In the genomic region with DNA sequence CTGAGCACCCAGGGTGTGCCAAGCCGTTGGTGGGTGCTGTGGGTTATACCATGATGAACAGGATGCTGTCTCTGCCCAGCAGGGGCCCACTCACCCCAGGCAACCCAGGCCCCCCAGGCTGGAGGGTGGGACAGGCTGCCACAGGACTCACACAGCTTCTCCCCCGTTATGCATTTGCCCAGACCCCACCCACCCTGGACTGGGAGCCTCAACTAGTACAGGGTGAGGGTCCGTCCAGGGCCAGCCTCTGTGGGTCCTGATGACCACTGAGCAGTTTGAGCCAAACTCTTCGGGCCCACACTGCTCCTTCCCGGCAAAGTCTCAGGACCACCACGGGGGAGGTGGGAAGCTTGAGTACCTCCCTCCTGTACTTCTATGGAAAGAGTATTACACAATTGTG, we compare ENCODE assay signal across 38 cellular contexts. TPM values are rescaled to one million over a fixed set of nuclear protein-coding genes. Genes with fewer than 3 reads are reported as not detected.
"Had no signal": no experiment of that assay in that cellular context is flagged by ENCODE, and none has a peak within 500 bp of the region (broad histone marks: within the 10 kb centered on the region; RNA-seq: fewer than 3 reads in every experiment).

No MANE protein-coding gene starts in this region.

- H3K27ac ChIP-seq: adrenal gland, cardiac muscle cell, foreskin keratinocyte, gastrocnemius medialis, WERI-Rb-1 had no signal

- H3K36me3 Mint-ChIP-seq: activated CD8-positive, alpha-beta memory T cell treated with anti-CD3 and anti-CD28 coated beads, Interleukin-2, amount 10 ng/mL, durations not matched to agents 7 days and 5 days; activated naive CD4-positive, alpha-beta T cell treated with anti-CD3 and anti-CD28 coated beads, Interleukin-2, amount 50 U/mL, for 24 hours; activated naive CD8-positive, alpha-beta T cell treated with anti-CD3 and anti-CD28 coated beads for 36 hours; brain had no signal

- H3K36me3 ChIP-seq: adrenal gland, ascending aorta, breast epithelium, cardiac muscle cell, esophagus muscularis mucosa, gastrocnemius medialis, WERI-Rb-1 had no signal

- H3K9me3 ChIP-seq: adrenal gland, ascending aorta, breast epithelium, esophagus muscularis mucosa, gastrocnemius medialis had no signal

- H3K4me3 ChIP-seq: adrenal gland, ascending aorta, breast epithelium, cardiac muscle cell, esophagus muscularis mucosa, gastrocnemius medialis had no signal

- DNase-seq: activated B cell treated with CpG ODN at 0.5 μM for 24 hours; activated CD4-positive, alpha-beta T cell treated with anti-CD3 and anti-CD28 coated beads for 48 hours; activated CD4-positive, alpha-beta T cell treated with anti-CD3 and anti-CD28 coated beads, Interleukin-2, amount 50 U/mL, for 1 hour; activated CD4-positive, alpha-beta T cell treated with anti-CD3 and anti-CD28 coated beads, Interleukin-2, amount 50 U/mL, for 48 hours; activated CD8-positive, alpha-beta memory T cell treated with anti-CD3 and anti-CD28 coated beads, Interleukin-2, amount 10 ng/mL, durations not matched to agents 7 days and 5 days; activated CD8-positive, alpha-beta memory T cell treated with anti-CD3 and anti-CD28 coated beads, Interleukin-2, amount 50 U/mL, for 4 hours; activated CD8-positive, alpha-beta T cell treated with anti-CD3 and anti-CD28 coated beads for 36 hours; activated effector memory CD4-positive, alpha-beta T cell treated with anti-CD3 and anti-CD28 coated beads, Interleukin-2, amount 50 U/mL, for 16 hours; activated naive CD4-positive, alpha-beta T cell treated with anti-CD3 and anti-CD28 coated beads for 36 hours; activated naive CD8-positive, alpha-beta T cell treated with anti-CD3 and anti-CD28 coated beads for 36 hours; activated naive CD8-positive, alpha-beta T cell treated with anti-CD3 and anti-CD28 coated beads, Interleukin-2, amount 50 U/mL, for 24 hours; activated T-cell treated with anti-CD3 and anti-CD28 coated beads, Interleukin-2, amount 50 U/mL, for 1 hour; activated T-cell treated with anti-CD3 and anti-CD28 coated beads, Interleukin-2, amount 50 U/mL, for 48 hours; adrenal gland; cortex of kidney; dermis blood vessel endothelial cell; effector CD4-positive, alpha-beta T cell; effector memory CD8-positive, alpha-beta T cell; erythroblast; foreskin keratinocyte; gastrocnemius medialis; T-helper 1 cell; T-helper 17 cell; T1000; WERI-Rb-1 had no signal

- H3K27ac Mint-ChIP-seq: activated B cell treated with CpG ODN at 0.5 μM for 24 hours; activated CD8-positive, alpha-beta memory T cell treated with anti-CD3 and anti-CD28 coated beads, Interleukin-2, amount 10 ng/mL, durations not matched to agents 7 days and 5 days; activated CD8-positive, alpha-beta T cell treated with anti-CD3 and anti-CD28 coated beads for 36 hours; activated naive CD4-positive, alpha-beta T cell treated with anti-CD3 and anti-CD28 coated beads for 36 hours; activated naive CD4-positive, alpha-beta T cell treated with anti-CD3 and anti-CD28 coated beads, Interleukin-2, amount 50 U/mL, for 24 hours; activated naive CD8-positive, alpha-beta T cell treated with anti-CD3 and anti-CD28 coated beads for 36 hours; activated naive CD8-positive, alpha-beta T cell treated with anti-CD3 and anti-CD28 coated beads, Interleukin-2, amount 50 U/mL, for 24 hours; activated T-helper 1 cell treated with anti-CD3 and anti-CD28 coated beads, Interleukin-12 subunit alpha, Interleukin-12 subunit beta, Interleukin-2, Interleukin-4 antibody, amounts not matched to agents 30 ng/mL and 10 ng/mL and 1 ng/mL, durations not matched to agents 14 hours and 24 hours and 36 hours; activated T-helper 2 cell treated with anti-CD3 and anti-CD28 coated beads, Interferon-gamma antibody, Interleukin-2, Interleukin-4, amounts not matched to agents 10 μg/mL and 5 μg/mL and 100 μg/mL, durations not matched to agents 14 hours and 24 hours and 36 hours; effector memory CD8-positive, alpha-beta T cell; T-helper 2 cell treated with Interferon-gamma antibody and Interleukin-4, amounts not matched to agents 5 μg/mL and 100 μg/mL, for 36 hours had no signal

- H3K4me3 Mint-ChIP-seq: activated B cell treated with CpG ODN at 0.5 μM for 24 hours; activated CD8-positive, alpha-beta memory T cell treated with anti-CD3 and anti-CD28 coated beads, Interleukin-2, amount 10 ng/mL, durations not matched to agents 7 days and 5 days; activated CD8-positive, alpha-beta T cell treated with anti-CD3 and anti-CD28 coated beads for 36 hours; activated naive CD4-positive, alpha-beta T cell treated with anti-CD3 and anti-CD28 coated beads for 36 hours; activated naive CD4-positive, alpha-beta T cell treated with anti-CD3 and anti-CD28 coated beads, Interleukin-2, amount 50 U/mL, for 24 hours; activated naive CD8-positive, alpha-beta T cell treated with anti-CD3 and anti-CD28 coated beads for 36 hours; activated naive CD8-positive, alpha-beta T cell treated with anti-CD3 and anti-CD28 coated beads, Interleukin-2, amount 50 U/mL, for 24 hours; activated T-helper 1 cell treated with anti-CD3 and anti-CD28 coated beads, Interleukin-12 subunit alpha, Interleukin-12 subunit beta, Interleukin-2, Interleukin-4 antibody, amounts not matched to agents 30 ng/mL and 10 ng/mL and 1 ng/mL, durations not matched to agents 14 hours and 24 hours and 36 hours; brain; central memory CD8-positive, alpha-beta T cell; effector memory CD8-positive, alpha-beta T cell; T-helper 17 cell; T-helper 2 cell treated with Interferon-gamma antibody and Interleukin-4, amounts not matched to agents 5 μg/mL and 100 μg/mL, for 36 hours had no signal

- H3K4me1 ChIP-seq: foreskin keratinocyte had no signal

- H3K27me3 ChIP-seq: adrenal gland, ascending aorta, breast epithelium, cardiac muscle cell, esophagus muscularis mucosa, gastrocnemius medialis had no signal

- H3K4me1 Mint-ChIP-seq: activated B cell treated with CpG ODN at 0.5 μM for 24 hours; activated CD8-positive, alpha-beta memory T cell treated with anti-CD3 and anti-CD28 coated beads, Interleukin-2, amount 10 ng/mL, durations not matched to agents 7 days and 5 days; activated naive CD4-positive, alpha-beta T cell treated with anti-CD3 and anti-CD28 coated beads, Interleukin-2, amount 50 U/mL, for 24 hours; activated naive CD8-positive, alpha-beta T cell treated with anti-CD3 and anti-CD28 coated beads for 36 hours; activated naive CD8-positive, alpha-beta T cell treated with anti-CD3 and anti-CD28 coated beads, Interleukin-2, amount 50 U/mL, for 24 hours; central memory CD8-positive, alpha-beta T cell had no signal

- ATAC-seq: activated CD4-positive, CD25-positive, alpha-beta regulatory T cell treated with anti-CD3 and anti-CD28 coated beads, Interleukin-2, amount 50 U/mL, for 24 hours; activated CD8-positive, alpha-beta memory T cell treated with anti-CD3 and anti-CD28 coated beads, Interleukin-2, amount 10 ng/mL, durations not matched to agents 7 days and 5 days; activated CD8-positive, alpha-beta T cell treated with anti-CD3 and anti-CD28 coated beads for 36 hours; activated naive CD8-positive, alpha-beta T cell treated with anti-CD3 and anti-CD28 coated beads, Interleukin-2, amount 50 U/mL, for 24 hours; effector memory CD8-positive, alpha-beta T cell; foreskin keratinocyte; gastrocnemius medialis; T-helper 17 cell had no signal

- H3K9me3 Mint-ChIP-seq: activated B cell treated with CpG ODN at 0.5 μM for 24 hours; activated CD8-positive, alpha-beta T cell treated with anti-CD3 and anti-CD28 coated beads for 36 hours; activated naive CD4-positive, alpha-beta T cell treated with anti-CD3 and anti-CD28 coated beads for 36 hours; activated naive CD4-positive, alpha-beta T cell treated with anti-CD3 and anti-CD28 coated beads, Interleukin-2, amount 50 U/mL, for 24 hours; activated naive CD8-positive, alpha-beta T cell treated with anti-CD3 and anti-CD28 coated beads for 36 hours; activated naive CD8-positive, alpha-beta T cell treated with anti-CD3 and anti-CD28 coated beads, Interleukin-2, amount 50 U/mL, for 24 hours; activated T-helper 1 cell treated with anti-CD3 and anti-CD28 coated beads, Interleukin-12 subunit alpha, Interleukin-12 subunit beta, Interleukin-2, Interleukin-4 antibody, amounts not matched to agents 30 ng/mL and 10 ng/mL and 1 ng/mL, durations not matched to agents 14 hours and 24 hours and 36 hours; activated T-helper 2 cell treated with anti-CD3 and anti-CD28 coated beads, Interferon-gamma antibody, Interleukin-2, Interleukin-4, amounts not matched to agents 10 μg/mL and 5 μg/mL and 100 μg/mL, durations not matched to agents 14 hours and 24 hours and 36 hours; brain; central memory CD8-positive, alpha-beta T cell; effector memory CD8-positive, alpha-beta T cell; T-helper 2 cell treated with Interferon-gamma antibody and Interleukin-4, amounts not matched to agents 5 μg/mL and 100 μg/mL, for 36 hours had no signal

RNA-seq across cellular contexts. Expression of a gene that starts 3.8 kb away (rescaled TPM):
- total RNA-seq: activated B cell treated with CpG ODN at 0.5 μM for 24 hours; activated CD8-positive, alpha-beta memory T cell treated with anti-CD3 and anti-CD28 coated beads for 36 hours; activated CD8-positive, alpha-beta memory T cell treated with anti-CD3 and anti-CD28 coated beads, Interleukin-2, amount 10 ng/mL, durations not matched to agents 7 days and 5 days; activated CD8-positive, alpha-beta T cell treated with anti-CD3 and anti-CD28 coated beads for 36 hours; activated naive CD4-positive, alpha-beta T cell treated with anti-CD3 and anti-CD28 coated beads for 36 hours; activated naive CD8-positive, alpha-beta T cell treated with anti-CD3 and anti-CD28 coated beads for 36 hours; activated T-helper 1 cell treated with anti-CD3 and anti-CD28 coated beads, Interleukin-12 subunit alpha, Interleukin-12 subunit beta, Interleukin-2, Interleukin-4 antibody, amounts not matched to agents 30 ng/mL and 10 ng/mL and 1 ng/mL, durations not matched to agents 14 hours and 24 hours and 36 hours; activated T-helper 2 cell treated with anti-CD3 and anti-CD28 coated beads, Interferon-gamma antibody, Interleukin-2, Interleukin-4, amounts not matched to agents 10 μg/mL and 5 μg/mL and 100 μg/mL, durations not matched to agents 14 hours and 24 hours and 36 hours; cardiac muscle cell; dermis blood vessel endothelial cell; T-helper 17 cell had no signal

RNA-seq across cellular contexts. Expression of a gene that starts 22.1 kb away (rescaled TPM):
- total RNA-seq: activated B cell treated with CpG ODN at 0.5 μM for 24 hours; activated CD8-positive, alpha-beta memory T cell treated with anti-CD3 and anti-CD28 coated beads for 36 hours; activated CD8-positive, alpha-beta memory T cell treated with anti-CD3 and anti-CD28 coated beads, Interleukin-2, amount 10 ng/mL, durations not matched to agents 7 days and 5 days; activated CD8-positive, alpha-beta T cell treated with anti-CD3 and anti-CD28 coated beads for 36 hours; activated naive CD4-positive, alpha-beta T cell treated with anti-CD3 and anti-CD28 coated beads for 36 hours; activated naive CD8-positive, alpha-beta T cell treated with anti-CD3 and anti-CD28 coated beads for 36 hours; activated T-helper 1 cell treated with anti-CD3 and anti-CD28 coated beads, Interleukin-12 subunit alpha, Interleukin-12 subunit beta, Interleukin-2, Interleukin-4 antibody, amounts not matched to agents 30 ng/mL and 10 ng/mL and 1 ng/mL, durations not matched to agents 14 hours and 24 hours and 36 hours; activated T-helper 2 cell treated with anti-CD3 and anti-CD28 coated beads, Interferon-gamma antibody, Interleukin-2, Interleukin-4, amounts not matched to agents 10 μg/mL and 5 μg/mL and 100 μg/mL, durations not matched to agents 14 hours and 24 hours and 36 hours; adrenal gland; ascending aorta; breast epithelium; cardiac muscle cell; cerebellum; dermis blood vessel endothelial cell; esophagus muscularis mucosa; foreskin keratinocyte; gastrocnemius medialis; T-helper 17 cell had no signal
- polyA plus RNA-seq: cardiac muscle cell, foreskin keratinocyte had no signal
